In the genomic region with DNA sequence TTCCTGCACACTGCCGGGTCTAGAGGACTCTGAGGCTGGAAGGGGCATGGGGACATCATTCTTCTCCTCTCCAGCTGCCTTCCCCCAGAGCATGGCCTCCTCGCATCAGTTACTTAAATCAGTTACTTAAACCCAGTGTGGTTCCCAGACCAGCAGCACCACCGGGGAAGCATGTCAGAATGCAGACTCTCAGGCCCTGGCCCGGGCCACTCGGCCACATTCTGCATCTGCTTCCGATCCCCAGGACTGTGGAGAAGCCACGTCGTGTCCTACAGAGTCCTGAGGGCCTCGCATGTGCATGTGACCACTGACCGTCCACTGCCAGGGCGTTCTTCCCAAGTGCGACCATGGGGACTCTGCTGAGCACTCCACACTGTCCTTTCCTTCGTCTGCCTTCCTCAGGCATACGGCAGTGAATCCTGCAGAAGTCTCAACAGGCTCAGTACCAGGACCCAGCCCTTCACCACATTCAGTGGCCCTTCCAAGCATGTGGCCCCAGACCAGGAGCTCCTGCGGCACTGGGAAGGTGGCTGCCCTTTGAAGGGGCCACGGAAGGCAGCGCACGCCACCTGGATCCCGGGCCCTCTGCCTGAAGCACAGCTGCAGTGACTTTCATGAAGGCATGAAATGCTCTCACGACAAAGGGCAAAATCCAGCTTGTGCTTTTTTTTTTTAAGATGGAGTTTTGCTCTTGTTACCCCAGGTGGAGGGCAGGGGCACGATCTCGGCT, we compare ENCODE assay signal across 1 cellular context.
TF ChIP-seq lines count a peak whose summit lies in the region.

No MANE protein-coding gene starts in this region.

TF ChIP-seq in HepG2, 621 proteins besides CTCF, POLR2A, EP300 and RAD21:
- TF ChIP-seq, protein P1, sequence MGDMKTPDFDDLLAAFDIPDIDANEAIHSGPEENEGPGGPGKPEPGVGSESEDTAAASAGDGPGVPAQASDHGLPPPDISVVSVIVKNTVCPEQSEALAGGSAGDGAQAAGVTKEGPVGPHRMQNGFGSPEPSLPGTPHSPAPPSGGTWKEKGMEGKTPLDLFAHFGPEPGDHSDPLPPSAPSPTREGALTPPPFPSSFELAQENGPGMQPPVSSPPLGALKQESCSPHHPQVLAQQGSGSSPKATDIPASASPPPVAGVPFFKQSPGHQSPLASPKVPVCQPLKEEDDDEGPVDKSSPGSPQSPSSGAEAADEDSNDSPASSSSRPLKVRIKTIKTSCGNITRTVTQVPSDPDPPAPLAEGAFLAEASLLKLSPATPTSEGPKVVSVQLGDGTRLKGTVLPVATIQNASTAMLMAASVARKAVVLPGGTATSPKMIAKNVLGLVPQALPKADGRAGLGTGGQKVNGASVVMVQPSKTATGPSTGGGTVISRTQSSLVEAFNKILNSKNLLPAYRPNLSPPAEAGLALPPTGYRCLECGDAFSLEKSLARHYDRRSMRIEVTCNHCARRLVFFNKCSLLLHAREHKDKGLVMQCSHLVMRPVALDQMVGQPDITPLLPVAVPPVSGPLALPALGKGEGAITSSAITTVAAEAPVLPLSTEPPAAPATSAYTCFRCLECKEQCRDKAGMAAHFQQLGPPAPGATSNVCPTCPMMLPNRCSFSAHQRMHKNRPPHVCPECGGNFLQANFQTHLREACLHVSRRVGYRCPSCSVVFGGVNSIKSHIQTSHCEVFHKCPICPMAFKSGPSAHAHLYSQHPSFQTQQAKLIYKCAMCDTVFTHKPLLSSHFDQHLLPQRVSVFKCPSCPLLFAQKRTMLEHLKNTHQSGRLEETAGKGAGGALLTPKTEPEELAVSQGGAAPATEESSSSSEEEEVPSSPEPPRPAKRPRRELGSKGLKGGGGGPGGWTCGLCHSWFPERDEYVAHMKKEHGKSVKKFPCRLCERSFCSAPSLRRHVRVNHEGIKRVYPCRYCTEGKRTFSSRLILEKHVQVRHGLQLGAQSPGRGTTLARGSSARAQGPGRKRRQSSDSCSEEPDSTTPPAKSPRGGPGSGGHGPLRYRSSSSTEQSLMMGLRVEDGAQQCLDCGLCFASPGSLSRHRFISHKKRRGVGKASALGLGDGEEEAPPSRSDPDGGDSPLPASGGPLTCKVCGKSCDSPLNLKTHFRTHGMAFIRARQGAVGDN (CRISPR knock-in tag; IDR thresholded peaks at IDR 0.05) = 0 out of 2 replicates have a peak, but pooled peaks have one; percentile 13
- TF ChIP-seq PCBP1 (IDR thresholded peaks at IDR 0.05; ENCODE audit: borderline replicate concordance, low read depth, low read length) = no peak
